Comparison of ENCODE assay signal across 8 cellular contexts in genomic region chr2:43611987-43612894, GRCh38. TPM values are rescaled to one million over a fixed set of nuclear protein-coding genes. Genes with fewer than 3 reads are reported as not detected.
DNase-seq lines count a peak whose midpoint lies in the region; ATAC-seq and TF ChIP-seq lines count a peak whose summit lies in the region.

No MANE protein-coding gene starts in this region.

- DNase-seq in AG08395 (ENCODE audit: low spot score), result peak; percentile 75
- peak; percentile 76 for DNase-seq in IMR-90
- DNase-seq in Peyer's patch, result peak; percentile 59 to 89 (median 59)
- peak; percentile 76 for DNase-seq in activated T-cell treated with anti-CD3 and anti-CD28 coated beads, Interleukin-2, amount 50 U/mL, for 24 hours
- peak; percentile 75 for DNase-seq in fibroblast of mammary gland (ENCODE audit: low read depth)
- DNase-seq in thoracic aorta (ENCODE audit: low spot score), result no peak

- no TSS peak for BruUV-seq in IMR-90 (replicated peaks; lab: Mats Ljungman, UMichigan)

- H3K36me3 Mint-ChIP-seq in activated T-cell treated with anti-CD3 and anti-CD28 coated beads, Interleukin-2, amount 50 U/mL, for 24 hours (ENCODE audit: low read depth), result no peaks in the 10 kb centered on the region

- H3K27me3 ChIP-seq in IMR-90 (ENCODE audit: control insufficient read depth, insufficient read depth, low read length), result peaks cover 3% of the 10 kb centered on the region; the same call in 1 of the 2 replicates
- no peaks in the 10 kb centered on the region for H3K27me3 ChIP-seq in Peyer's patch
- no peaks in the 10 kb centered on the region for H3K27me3 ChIP-seq in neutrophil
- H3K27me3 ChIP-seq in thoracic aorta (replicated peaks; ENCODE audit: insufficient read depth), result no peaks in the 10 kb centered on the region

- H2BK15ac ChIP-seq in IMR-90 (ENCODE audit: low read depth, low read length), result no peak overlapping the region

- no peak overlapping the region for H4K91ac ChIP-seq in IMR-90 (ENCODE audit: insufficient read depth, low read depth, low read length)

- H3K79me1 ChIP-seq in IMR-90 (ENCODE audit: low read depth in 1 of 2, low read length in 2 of 2), result no peaks in the 10 kb centered on the region

- H3K27ac ChIP-seq in IMR-90 (ENCODE audit: insufficient read depth, low read length) (no peak overlapping the region), Peyer's patch (peak overlapping the region in 2 of 4 donors; percentile 22 to 33), neutrophil (no peak overlapping the region), thoracic aorta (no peak overlapping the region)

- H3K23ac ChIP-seq in IMR-90 (ENCODE audit: low read depth, low read length), result no peak overlapping the region

- H2AFZ ChIP-seq in IMR-90 (replicated peaks; ENCODE audit: low read length, poor library complexity), result no peak overlapping the region

- H3K4me3 ChIP-seq in IMR-90 (ENCODE audit: insufficient read depth, low read depth, low read length), result no peak overlapping the region
- H3K4me3 ChIP-seq in Peyer's patch, result no peak overlapping the region
- no peak overlapping the region for H3K4me3 ChIP-seq in fibroblast of mammary gland (ENCODE audit: control insufficient read depth, low read depth, low read length)
- H3K4me3 ChIP-seq in neutrophil (ENCODE audit: low read depth in 1 of 2, low read length in 1 of 2), result no peak overlapping the region
- no peak overlapping the region for H3K4me3 ChIP-seq in thoracic aorta

- H3K9me3 ChIP-seq in IMR-90 (ENCODE audit: control insufficient read depth, insufficient read depth, low read length) (no peaks in the 10 kb centered on the region), Peyer's patch (no peaks in the 10 kb centered on the region), neutrophil (no peaks in the 10 kb centered on the region), thoracic aorta (no peaks in the 10 kb centered on the region)

- H3K27ac Mint-ChIP-seq in activated T-cell treated with anti-CD3 and anti-CD28 coated beads, Interleukin-2, amount 50 U/mL, for 24 hours, result no peak overlapping the region

- no peak overlapping the region for H3K14ac ChIP-seq in IMR-90 (replicated peaks; ENCODE audit: low read depth, low read length)

- H2BK20ac ChIP-seq in IMR-90 (ENCODE audit: low read depth, low read length), result no peak overlapping the region; the same call in 1 of the 2 replicates

- peak; percentile 78 for TF ChIP-seq RAD21 in IMR-90 (IDR thresholded peaks at IDR 0.05; ENCODE audit: low read length)

- ATAC-seq in GM18520 (IDR thresholded peaks at IDR 0.05; ENCODE audit: unreplicated experiment) (peak; percentile 61), IMR-90 (ENCODE audit: low read depth) (peak; percentile 96), thoracic aorta (ENCODE audit: insufficient number of reproducible peaks, low FRiP score, low read depth) (peak; percentile 61)

- no peak overlapping the region for H2AK9ac ChIP-seq in IMR-90 (replicated peaks; ENCODE audit: low read depth, low read length, poor library complexity)

- in situ Hi-C loops in IMR-90 (cut with MboI; ENCODE audit: low sequenced_read_pairs), result loop anchor here (5.0 kb wide), 1 partner anchor 265 kb away; no protein-coding TSS in a partner anchor

- H3K27me3 Mint-ChIP-seq in activated T-cell treated with anti-CD3 and anti-CD28 coated beads, Interleukin-2, amount 50 U/mL, for 24 hours, result peaks cover 3% of the 10 kb centered on the region

- no peak overlapping the region for H3K4me3 Mint-ChIP-seq in activated T-cell treated with anti-CD3 and anti-CD28 coated beads, Interleukin-2, amount 50 U/mL, for 24 hours

- dilution Hi-C loops in IMR-90 (cut with HindIII; ENCODE audit: low sequenced_read_pairs, unreplicated experiment), result no loop called here

- no peak overlapping the region for H2BK5ac ChIP-seq in IMR-90 (ENCODE audit: low read depth, low read length, poor library complexity, severe bottlenecking)

- WGBS in IMR-90 (ENCODE audit: extremely low coverage in 2 of 2, insufficient read length in 1 of 2), 2 experiments, result 78% methylated on average over 4 of the region's 14 CpGs; no CpG with 5 or more reads in 1 of the 2 experiments

- H3K4me1 Mint-ChIP-seq in activated T-cell treated with anti-CD3 and anti-CD28 coated beads, Interleukin-2, amount 50 U/mL, for 24 hours (ENCODE audit: low read depth), result peaks cover 2% of the 10 kb centered on the region

- H2BK120ac ChIP-seq in IMR-90 (ENCODE audit: low read depth, low read length), result no peak overlapping the region

- no peak overlapping the region for H4K5ac ChIP-seq in IMR-90 (ENCODE audit: low read depth, low read length)

- no peak overlapping the region for H4K8ac ChIP-seq in IMR-90 (ENCODE audit: low read depth in 2 of 2, low read length in 2 of 2)

- H3K4me1 ChIP-seq in IMR-90 (ENCODE audit: control insufficient read depth, insufficient read depth, low read length) (peaks cover 2% of the 10 kb centered on the region; the same call in 1 of the 2 replicates), Peyer's patch (peaks cover 0 to 7% (median 0%) of the 10 kb centered on the region in 4 donors), neutrophil (ENCODE audit: control insufficient read depth in 1 of 2, insufficient read depth in 1 of 2, low read depth in 1 of 2, low read length in 1 of 2) (no peaks in the 10 kb centered on the region), thoracic aorta (ENCODE audit: control insufficient read depth in 1 of 2, low read depth in 2 of 2) (no peaks in the 10 kb centered on the region)

- no peak for TF ChIP-seq POLR2A in IMR-90 (IDR thresholded peaks at IDR 0.05; ENCODE audit: low read depth, low read length)
- no peak for TF ChIP-seq POLR2A in Peyer's patch (IDR thresholded peaks at IDR 0.05)

- no peak overlapping the region for H3K4ac ChIP-seq in IMR-90 (ENCODE audit: low read depth, low read length)

- no peaks in the 10 kb centered on the region for H3K9me1 ChIP-seq in IMR-90 (ENCODE audit: insufficient read depth, low read length)

- no peaks in the 10 kb centered on the region for H3K9me3 Mint-ChIP-seq in activated T-cell treated with anti-CD3 and anti-CD28 coated beads, Interleukin-2, amount 50 U/mL, for 24 hours

- TF ChIP-seq CTCF in IMR-90 (conservative IDR thresholded peaks at IDR 0.05; ENCODE audit: low read depth, low read length), result peak; percentile 84
- peak; percentile 57 to 75 (median 70) for TF ChIP-seq CTCF in Peyer's patch (IDR thresholded peaks at IDR 0.05)
- TF ChIP-seq CTCF in fibroblast of mammary gland (conservative IDR thresholded peaks at IDR 0.05; ENCODE audit: control insufficient read depth, insufficient read depth, low read depth, low read length), result peak; percentile 87
- peak; percentile 57 for TF ChIP-seq CTCF in neutrophil (IDR thresholded peaks at IDR 0.05)
- peak; percentile 77 for TF ChIP-seq CTCF in thoracic aorta (IDR thresholded peaks at IDR 0.05)

- H3K9ac ChIP-seq in IMR-90 (ENCODE audit: low read depth, low read length), result no peak overlapping the region

- POLR2A ChIA-PET in IMR-90 (lab: Charles Lee; ENCODE audit: unreplicated experiment), result no interaction called here

- H3K4me2 ChIP-seq in IMR-90 (ENCODE audit: low read depth, low read length), result no peak overlapping the region

- no peaks in the 10 kb centered on the region for H4K20me1 ChIP-seq in IMR-90 (ENCODE audit: insufficient read depth, low read length)

- H3K18ac ChIP-seq in IMR-90 (ENCODE audit: low read depth, low read length), result no peak overlapping the region

- no peak overlapping the region for H3K56ac ChIP-seq in IMR-90 (ENCODE audit: extremely low read depth, insufficient read depth, low read length)

- H2AK5ac ChIP-seq in IMR-90 (ENCODE audit: low read depth, low read length), result no peak overlapping the region

- H3K36me3 ChIP-seq in IMR-90 (ENCODE audit: control insufficient read depth, insufficient read depth, low read length) (no peaks in the 10 kb centered on the region), Peyer's patch (no peaks in the 10 kb centered on the region), neutrophil (no peaks in the 10 kb centered on the region), thoracic aorta (no peaks in the 10 kb centered on the region)

- CTCF ChIA-PET in IMR-90 (lab: Yijun Ruan, JAX), result no interaction called here

- intact Hi-C loops in IMR-90 (cut with micrococcal nuclease), result loop anchor here (2.0 to 5.0 kb wide), 3 partner anchors 145 to 330 kb away; no protein-coding TSS in a partner anchor

TF ChIP-seq in IMR-90, 13 proteins besides CTCF, POLR2A, EP300 and RAD21:
- TF ChIP-seq ELK1 (IDR thresholded peaks at IDR 0.05; ENCODE audit: borderline replicate concordance, low read depth, low read length), result no peak
- no peak for TF ChIP-seq CEBPB (IDR thresholded peaks at IDR 0.05; ENCODE audit: low read depth, low read length)
- no peak for TF ChIP-seq CHD1 (IDR thresholded peaks at IDR 0.05; ENCODE audit: low read depth, low read length)
- no peak for TF ChIP-seq RFX5 (IDR thresholded peaks at IDR 0.05; ENCODE audit: low read depth, low read length)
- peak; percentile 68 for TF ChIP-seq SMC3 (IDR thresholded peaks at IDR 0.05; ENCODE audit: low read depth, low read length)

RNA-seq across cellular contexts. Expression of gene THADA, which starts 16.4 kb away (rescaled TPM):
- total RNA-seq in IMR-90 (2012; rRNA removed), result 21.3 and 22.8 TPM in 2 replicates
- 10.5 and 13.5 TPM in 2 replicates for polyA plus RNA-seq in IMR-90 (2012; rRNA removed)
- 4.3 and 6.3 TPM in 2 replicates for polyA plus RNA-seq in IMR-90 (2012; cell fraction: cytosol; rRNA removed)
- polyA plus RNA-seq in IMR-90 (2012; cell fraction: nucleus; rRNA removed; ENCODE audit: low replicate concordance), result 9.6 and 26.5 TPM in 2 replicates
- 10 to 100 TPM; 19.3 to 76.7 (median 26.3) TPM for total RNA-seq in Peyer's patch
- total RNA-seq in thoracic aorta, result 10 to 100 TPM; 33.3 to 46.6 TPM

RNA-seq across cellular contexts. Expression of gene PLEKHH2, which starts 24.8 kb away (rescaled TPM):
- 1.7 and 2.0 TPM in 2 replicates for total RNA-seq in IMR-90 (2012; rRNA removed)
- 2.6 and 3.3 TPM in 2 replicates for polyA plus RNA-seq in IMR-90 (2012; rRNA removed)
- polyA plus RNA-seq in IMR-90 (2012; cell fraction: cytosol; rRNA removed), result 0.26 and 0.27 TPM in 2 replicates
- 3.3 and 38.6 TPM in 2 replicates for polyA plus RNA-seq in IMR-90 (2012; cell fraction: nucleus; rRNA removed; ENCODE audit: low replicate concordance)
- total RNA-seq in Peyer's patch, result 100 to 1,000 TPM in 1 of 4 donors, 10 to 100 TPM in 2, 1 to 10 TPM in 1; 3.3 to 158 (median 22.6) TPM
- 10 to 100 TPM; 23.3 to 29.5 TPM for total RNA-seq in thoracic aorta
